In genomic region chr17:82351713-82352488, GRCh38 we compare ENCODE assay signal across 9 cellular contexts. TPM values are rescaled to one million over a fixed set of nuclear protein-coding genes. Genes with fewer than 3 reads are reported as not detected.
DNase-seq lines count a peak whose midpoint lies in the region; ATAC-seq and TF ChIP-seq lines count a peak whose summit lies in the region.
"Had no signal": no experiment of that assay in that cellular context is flagged by ENCODE, and none has a peak within 500 bp of the region (broad histone marks: within the 10 kb centered on the region; RNA-seq: fewer than 3 reads in every experiment).

No MANE protein-coding gene starts in this region.

- H4K5ac ChIP-seq in IMR-90 (ENCODE audit: low read depth, low read length) = no peak overlapping the region

- no peak overlapping the region for H3K14ac ChIP-seq in IMR-90 (replicated peaks; ENCODE audit: low read depth, low read length)

- peak; percentile 95 for TF ChIP-seq CTCF in GM12873 (IDR thresholded peaks at IDR 0.05; ENCODE audit: insufficient read depth, low read depth, low read length, missing control alignments)
- peak; percentile 93 for TF ChIP-seq CTCF in IMR-90 (conservative IDR thresholded peaks at IDR 0.05; ENCODE audit: low read depth, low read length)
- TF ChIP-seq CTCF in PC-3 (conservative IDR thresholded peaks at IDR 0.05; ENCODE audit: low read depth, low read length) = peak; percentile 95
- peak; percentile 93 to 98 (median 94) for TF ChIP-seq CTCF in nephron (IDR thresholded peaks at IDR 0.05; ENCODE audit: unreplicated experiment in 3 of 3)

- H3K18ac ChIP-seq in IMR-90 (ENCODE audit: low read depth, low read length) = no peak overlapping the region

- H2BK5ac ChIP-seq in IMR-90 (ENCODE audit: low read depth, low read length, poor library complexity, severe bottlenecking) = no peak overlapping the region

- H2BK15ac ChIP-seq in IMR-90 (ENCODE audit: low read depth, low read length) = no peak overlapping the region

- BruUV-seq in IMR-90 (replicated peaks; lab: Mats Ljungman, UMichigan) (no TSS peak), PC-3 (replicated peaks; lab: Mats Ljungman, UMichigan) (no TSS peak)

- H4K20me1 ChIP-seq in IMR-90 (ENCODE audit: insufficient read depth, low read length) (peaks cover 7% of the 10 kb centered on the region; the same call in 1 of the 2 replicates), PC-3 (ENCODE audit: low read length) (no peaks in the 10 kb centered on the region)

- H3K9ac ChIP-seq in IMR-90 (ENCODE audit: low read depth, low read length) (no peak overlapping the region), PC-3 (ENCODE audit: low read length) (no peak overlapping the region)

- H3K27ac ChIP-seq in IMR-90 (ENCODE audit: insufficient read depth, low read length) = no peak overlapping the region
- no peak overlapping the region for H3K27ac ChIP-seq in PC-3 (ENCODE audit: low read length)

- no peaks in the 10 kb centered on the region for H3K9me1 ChIP-seq in IMR-90 (ENCODE audit: insufficient read depth, low read length)

- H4K8ac ChIP-seq in IMR-90 (ENCODE audit: low read depth in 2 of 2, low read length in 2 of 2) = no peak overlapping the region

- CTCF ChIA-PET in IMR-90 (lab: Yijun Ruan, JAX) = no interaction called here
- CTCF ChIA-PET in PC-3 (lab: Charles Lee) = no interaction called here

- peaks cover 39% of the 10 kb centered on the region for H3K4me1 Mint-ChIP-seq in nephron
- H3K4me1 Mint-ChIP-seq in stimulated activated naive B cell treated with anti-CD40 and anti-IgM and Interleukin-4, amounts not matched to agents 10 μg/mL and 1 μg/mL and 100 μg/mL, for 72 hours = peaks cover 11 to 14% of the 10 kb centered on the region in 2 donors

- H2AK5ac ChIP-seq in IMR-90 (ENCODE audit: low read depth, low read length) = no peak overlapping the region

- peak overlapping the region; percentile 35 to 64 (median 53) for H3K27ac Mint-ChIP-seq in nephron
- no peak overlapping the region for H3K27ac Mint-ChIP-seq in stimulated activated naive B cell treated with anti-CD40 and anti-IgM and Interleukin-4, amounts not matched to agents 10 μg/mL and 1 μg/mL and 100 μg/mL, for 72 hours

- H3K4me1 ChIP-seq in IMR-90 (ENCODE audit: control insufficient read depth, insufficient read depth, low read length) (peaks cover 5% of the 10 kb centered on the region; the same call in 1 of the 2 replicates), PC-3 (ENCODE audit: insufficient read depth, low read length) (peaks cover 11% of the 10 kb centered on the region)

- H3K4ac ChIP-seq in IMR-90 (ENCODE audit: low read depth, low read length) = no peak overlapping the region

- H3K4me3 Mint-ChIP-seq in nephron = no peak overlapping the region
- H3K4me3 Mint-ChIP-seq in stimulated activated naive B cell treated with anti-CD40 and anti-IgM and Interleukin-4, amounts not matched to agents 10 μg/mL and 1 μg/mL and 100 μg/mL, for 72 hours = no peak overlapping the region

- no peak overlapping the region for H2BK120ac ChIP-seq in IMR-90 (ENCODE audit: low read depth, low read length)

- intact Hi-C loops in IMR-90 (cut with micrococcal nuclease) = loop anchor here (1.0 kb wide), 3 partner anchors 62 to 200 kb away; no protein-coding TSS in a partner anchor
- intact Hi-C loops in PC-3 (cut with micrococcal nuclease) = loop anchor here (5.0 to 10.0 kb wide), 4 partner anchors 60 to 200 kb away; partner anchors contain the start of genes CYBC1 and NARF

- H2AFZ ChIP-seq in IMR-90 (replicated peaks; ENCODE audit: low read length, poor library complexity) (peak overlapping the region; percentile 82), PC-3 (ENCODE audit: low read length) (peak overlapping the region; percentile 52; the same call in 1 of the 2 replicates)

- H3K36me3 Mint-ChIP-seq in nephron (ENCODE audit: low read depth) = no peaks in the 10 kb centered on the region
- no peaks in the 10 kb centered on the region for H3K36me3 Mint-ChIP-seq in stimulated activated naive B cell treated with anti-CD40 and anti-IgM and Interleukin-4, amounts not matched to agents 10 μg/mL and 1 μg/mL and 100 μg/mL, for 72 hours

- H3K79me2 ChIP-seq in PC-3 (ENCODE audit: low read length) = no peaks in the 10 kb centered on the region

- H4K91ac ChIP-seq in IMR-90 (ENCODE audit: insufficient read depth, low read depth, low read length) = no peak overlapping the region

- no peaks in the 10 kb centered on the region for H3K9me2 ChIP-seq in PC-3 (replicated peaks; ENCODE audit: low read length)

- no peak overlapping the region for H2AK9ac ChIP-seq in IMR-90 (replicated peaks; ENCODE audit: low read depth, low read length, poor library complexity)

- in situ Hi-C loops in IMR-90 (cut with MboI; ENCODE audit: low sequenced_read_pairs) = loop anchor here (5.0 to 10.0 kb wide), 3 partner anchors 55 to 423 kb away; no protein-coding TSS in a partner anchor

- H3K9me3 ChIP-seq in IMR-90 (ENCODE audit: control insufficient read depth, insufficient read depth, low read length) (no peaks in the 10 kb centered on the region), PC-3 (ENCODE audit: low read length) (no peaks in the 10 kb centered on the region)

- peaks cover 3% of the 10 kb centered on the region for H3K27me3 Mint-ChIP-seq in nephron (ENCODE audit: low read depth)
- peaks cover 34 to 52% of the 10 kb centered on the region in 2 donors for H3K27me3 Mint-ChIP-seq in stimulated activated naive B cell treated with anti-CD40 and anti-IgM and Interleukin-4, amounts not matched to agents 10 μg/mL and 1 μg/mL and 100 μg/mL, for 72 hours

- no peaks in the 10 kb centered on the region for H3K79me1 ChIP-seq in IMR-90 (ENCODE audit: low read depth in 1 of 2, low read length in 2 of 2)

- peaks cover 29% of the 10 kb centered on the region for H3K27me3 ChIP-seq in IMR-90 (ENCODE audit: control insufficient read depth, insufficient read depth, low read length)
- H3K27me3 ChIP-seq in PC-3 (ENCODE audit: low read length) = no peaks in the 10 kb centered on the region

- DNase-seq in IMR-90 (peak; percentile 84), PC-3 (peak; percentile 91), activated T-cell treated with anti-CD3 and anti-CD28 coated beads for 48 hours (ENCODE audit: low read depth) (peak; percentile 72), fibroblast of gingiva (ENCODE audit: low read depth) (peak; percentile 75), mesenteric fat pad (ENCODE audit: low spot score) (no peak)
- DNase-seq in stimulated activated naive B cell treated with anti-CD40 and anti-IgM and Interleukin-4, amounts not matched to agents 10 μg/mL and 1 μg/mL and 100 μg/mL, for 72 hours = peak; percentile 64

- H3K56ac ChIP-seq in IMR-90 (ENCODE audit: extremely low read depth, insufficient read depth, low read length) = no peak overlapping the region

- no peak overlapping the region for H3K4me2 ChIP-seq in IMR-90 (ENCODE audit: low read depth, low read length)
- peak overlapping the region; percentile 36; the same call in 1 of the 2 replicates for H3K4me2 ChIP-seq in PC-3 (ENCODE audit: low read length)

- ATAC-seq in IMR-90 (ENCODE audit: low read depth) (peak; percentile 93), PC-3 (peak; percentile 85)
- peak; percentile 90 to 91 for ATAC-seq in stimulated activated naive B cell treated with anti-CD40 and anti-IgM and Interleukin-4, amounts not matched to agents 10 μg/mL and 1 μg/mL and 100 μg/mL, for 72 hours (replicated peaks)

- H3F3A ChIP-seq in PC-3 (ENCODE audit: low read length, unreplicated experiment) = no peaks in the 10 kb centered on the region

- H2BK20ac ChIP-seq in IMR-90 (ENCODE audit: low read depth, low read length) = no peak overlapping the region

- H3K4me3 ChIP-seq in IMR-90 (ENCODE audit: insufficient read depth, low read depth, low read length) (no peak overlapping the region), PC-3 (ENCODE audit: low read length) (no peak overlapping the region)
- H3K4me3 ChIP-seq: skin epidermis had no signal

- POLR2A ChIA-PET in IMR-90 (lab: Charles Lee; ENCODE audit: unreplicated experiment) (no interaction called here), PC-3 (lab: Charles Lee; ENCODE audit: unreplicated experiment) (no interaction called here)

- TF ChIP-seq RAD21 in IMR-90 (IDR thresholded peaks at IDR 0.05; ENCODE audit: low read length) = peak; percentile 94

- 26% methylated on average over 11 of the region's 26 CpGs; no CpG with 5 or more reads in 1 of the 2 experiments for WGBS in IMR-90 (ENCODE audit: extremely low coverage in 2 of 2, insufficient read length in 1 of 2), 2 experiments

- 0 out of 2 replicates have a peak, but pooled peaks have one; percentile 26 for TF ChIP-seq POLR2A in IMR-90 (IDR thresholded peaks at IDR 0.05; ENCODE audit: low read depth, low read length)

- dilution Hi-C loops in IMR-90 (cut with HindIII; ENCODE audit: low sequenced_read_pairs, unreplicated experiment) = no loop called here

- no peaks in the 10 kb centered on the region for H3K9me3 Mint-ChIP-seq in nephron
- no peaks in the 10 kb centered on the region for H3K9me3 Mint-ChIP-seq in stimulated activated naive B cell treated with anti-CD40 and anti-IgM and Interleukin-4, amounts not matched to agents 10 μg/mL and 1 μg/mL and 100 μg/mL, for 72 hours

- H3K23ac ChIP-seq in IMR-90 (ENCODE audit: low read depth, low read length) = no peak overlapping the region

- H3K36me3 ChIP-seq in IMR-90 (ENCODE audit: control insufficient read depth, insufficient read depth, low read length) (no peaks in the 10 kb centered on the region), PC-3 (ENCODE audit: low read depth, low read length) (no peaks in the 10 kb centered on the region)

RNA-seq across cellular contexts. Expression of gene TEX19, which starts 7.1 kb away (rescaled TPM):
- total RNA-seq in IMR-90 (2012; rRNA removed) (under 0.01 and 0.28 TPM in 2 replicates), PC-3 (2014; rRNA removed) (0.46 and 1.2 TPM in 2 replicates), mesenteric fat pad (not detected)
- 0.03 and 0.13 TPM in 2 replicates for polyA plus RNA-seq in IMR-90 (2012; rRNA removed)
- polyA plus RNA-seq in IMR-90 (2012; cell fraction: cytosol; rRNA removed) = 0.05 and 0.06 TPM in 2 replicates
- 0.08 TPM in 1 of 2 replicates, not detected in the other for polyA plus RNA-seq in IMR-90 (2012; cell fraction: nucleus; rRNA removed; ENCODE audit: low replicate concordance)

RNA-seq across cellular contexts. Expression of gene SECTM1, which starts 18.3 kb away (rescaled TPM):
- total RNA-seq in IMR-90 (2012; rRNA removed) (1.7 and 2.3 TPM in 2 replicates), PC-3 (2014; rRNA removed) (56.0 and 61.7 TPM in 2 replicates), mesenteric fat pad (14.6 TPM)
- polyA plus RNA-seq in IMR-90 (2012; rRNA removed) = 4.4 and 5.2 TPM in 2 replicates
- polyA plus RNA-seq in IMR-90 (2012; cell fraction: cytosol; rRNA removed) = 4.9 and 10.8 TPM in 2 replicates
- 1.2 and 2.4 TPM in 2 replicates for polyA plus RNA-seq in IMR-90 (2012; cell fraction: nucleus; rRNA removed; ENCODE audit: low replicate concordance)

RNA-seq across cellular contexts. Expression of gene UTS2R, which starts 19.7 kb away (rescaled TPM):
- total RNA-seq in IMR-90 (2012; rRNA removed) = not detected in 2 replicates
- not detected in 2 replicates for polyA plus RNA-seq in IMR-90 (2012; rRNA removed)
- polyA plus RNA-seq in IMR-90 (2012; cell fraction: cytosol; rRNA removed) = not detected in 2 replicates
- not detected in 2 replicates for polyA plus RNA-seq in IMR-90 (2012; cell fraction: nucleus; rRNA removed; ENCODE audit: low replicate concordance)
- not detected in 2 replicates for total RNA-seq in PC-3 (2014; rRNA removed)
- not detected for total RNA-seq in mesenteric fat pad

RNA-seq across cellular contexts. Expression of gene CD7, which starts 34.5 kb away (rescaled TPM):
- total RNA-seq in IMR-90 (2012; rRNA removed) (not detected in 2 replicates), PC-3 (2014; rRNA removed) (0.15 and 0.98 TPM in 2 replicates), mesenteric fat pad (3.2 TPM)
- polyA plus RNA-seq in IMR-90 (2012; rRNA removed) = not detected in 2 replicates
- 0.18 TPM in 1 of 2 replicates, not detected in the other for polyA plus RNA-seq in IMR-90 (2012; cell fraction: cytosol; rRNA removed)
- 0.12 and 0.16 TPM in 2 replicates for polyA plus RNA-seq in IMR-90 (2012; cell fraction: nucleus; rRNA removed; ENCODE audit: low replicate concordance)
